In genomic region chr3:105387122-105387751, GRCh38 we compare ENCODE assay signal across 1 cellular context.
TF ChIP-seq lines count a peak whose summit lies in the region.

No MANE protein-coding gene starts in this region.

TF ChIP-seq in HepG2, 621 proteins besides CTCF, POLR2A, EP300 and RAD21 (continued from another document and continues in another):
- no peak for TF ChIP-seq CEBPZ (IDR thresholded peaks at IDR 0.05; ENCODE audit: low read length)
- peak; percentile 59 for TF ChIP-seq NR2F2 (IDR thresholded peaks at IDR 0.05; ENCODE audit: borderline replicate concordance, low read depth)
- TF ChIP-seq ZBTB34 (CRISPR knock-in tag; IDR thresholded peaks at IDR 0.05), result peak; percentile 64; the same call in 1 of the 2 replicates
- TF ChIP-seq IKZF4 (CRISPR knock-in tag; IDR thresholded peaks at IDR 0.05; ENCODE audit: borderline replicate concordance, low read depth, not compliant biosample characterization), result no peak
- peak; percentile 13; the same call in 1 of the 2 replicates for TF ChIP-seq NFYC (CRISPR knock-in tag; IDR thresholded peaks at IDR 0.05)
- TF ChIP-seq ZNF691 (CRISPR knock-in tag; IDR thresholded peaks at IDR 0.05; ENCODE audit: borderline replicate concordance, low read depth), result no peak
- peak; percentile 93 for TF ChIP-seq RERE (CRISPR knock-in tag; IDR thresholded peaks at IDR 0.05; ENCODE audit: low read depth)
- 0 out of 2 replicates have a peak, but pooled peaks have one; percentile 2 for TF ChIP-seq PPARG (CRISPR knock-in tag; conservative IDR thresholded peaks at IDR 0.05)
- TF ChIP-seq THRA (CRISPR knock-in tag; IDR thresholded peaks at IDR 0.05; ENCODE audit: borderline replicate concordance), result peak; percentile 73; the same call in 1 of the 2 replicates
- peak; percentile 92; the same call in 1 of the 2 replicates for TF ChIP-seq SATB2 (CRISPR knock-in tag; IDR thresholded peaks at IDR 0.05)
- TF ChIP-seq ZNF124 (CRISPR knock-in tag; IDR thresholded peaks at IDR 0.05), result 0 out of 2 replicates have a peak, but pooled peaks have one; percentile 37
- TF ChIP-seq ZNF670 (CRISPR knock-in tag; IDR thresholded peaks at IDR 0.05; ENCODE audit: borderline replicate concordance), result peak; percentile 58; the same call in 1 of the 2 replicates
- TF ChIP-seq ZNF512 (CRISPR knock-in tag; IDR thresholded peaks at IDR 0.05), result no peak
- TF ChIP-seq ZNF362 (CRISPR knock-in tag; IDR thresholded peaks at IDR 0.05; ENCODE audit: borderline replicate concordance), result peak; percentile 98
- no peak for TF ChIP-seq CREBL2 (CRISPR knock-in tag; IDR thresholded peaks at IDR 0.05; ENCODE audit: borderline replicate concordance)
- peak; percentile 88 for TF ChIP-seq PITX1 (CRISPR knock-in tag; IDR thresholded peaks at IDR 0.05)
- 0 out of 2 replicates have a peak, but pooled peaks have one; percentile 63 for TF ChIP-seq ZNF589 (CRISPR knock-in tag; conservative IDR thresholded peaks at IDR 0.05)
- TF ChIP-seq GTF3A (CRISPR knock-in tag; conservative IDR thresholded peaks at IDR 0.05), result no peak
- TF ChIP-seq SP5 (CRISPR knock-in tag; IDR thresholded peaks at IDR 0.05; ENCODE audit: borderline replicate concordance, low read depth), result peak; percentile 52; the same call in 1 of the 2 replicates
- no peak for TF ChIP-seq SPEN (CRISPR knock-in tag; IDR thresholded peaks at IDR 0.05; ENCODE audit: low read depth)
- TF ChIP-seq SP140L (CRISPR knock-in tag; IDR thresholded peaks at IDR 0.05; ENCODE audit: borderline replicate concordance), result no peak
- no peak for TF ChIP-seq PAWR (CRISPR knock-in tag; IDR thresholded peaks at IDR 0.05; ENCODE audit: borderline replicate concordance)
- TF ChIP-seq ZNF121 (CRISPR knock-in tag; IDR thresholded peaks at IDR 0.05), result no peak
- TF ChIP-seq ZNF329 (CRISPR knock-in tag; IDR thresholded peaks at IDR 0.05; ENCODE audit: low read depth), result no peak
- TF ChIP-seq ATF4 (CRISPR knock-in tag; IDR thresholded peaks at IDR 0.05), result peak in 1 of 2 experiments; percentile 80; a peak in 2 of 4 replicates
- TF ChIP-seq TGIF2 (CRISPR knock-in tag; IDR thresholded peaks at IDR 0.05), result 0 out of 2 replicates have a peak, but pooled peaks have one; percentile 35
- peak; percentile 84 for TF ChIP-seq KAT8 (CRISPR knock-in tag; IDR thresholded peaks at IDR 0.05)
- TF ChIP-seq HDAC2 (CRISPR knock-in tag; IDR thresholded peaks at IDR 0.05), result peak; percentile 92
- TF ChIP-seq ZNF878 (CRISPR knock-in tag; IDR thresholded peaks at IDR 0.05), result peak; percentile 68; the same call in 1 of the 2 replicates
- TF ChIP-seq ZNF652 (CRISPR knock-in tag; IDR thresholded peaks at IDR 0.05; ENCODE audit: borderline replicate concordance, low read depth), result peak; percentile 28; the same call in 1 of the 2 replicates
- TF ChIP-seq BRF2 (CRISPR knock-in tag; IDR thresholded peaks at IDR 0.05), result peak; percentile 78; the same call in 1 of the 2 replicates
- no peak for TF ChIP-seq ELK4 (CRISPR knock-in tag; IDR thresholded peaks at IDR 0.05; ENCODE audit: borderline replicate concordance)
- TF ChIP-seq LBX2 (CRISPR knock-in tag; IDR thresholded peaks at IDR 0.05; ENCODE audit: borderline replicate concordance), result no peak
- TF ChIP-seq ZNF614 (CRISPR knock-in tag; IDR thresholded peaks at IDR 0.05; ENCODE audit: borderline replicate concordance), result peak; percentile 61; the same call in 1 of the 2 replicates
- peak; percentile 92 for TF ChIP-seq SMAD3 (CRISPR knock-in tag; IDR thresholded peaks at IDR 0.05)
